ENCODE assay signal across 32 cellular contexts in the genomic region with DNA sequence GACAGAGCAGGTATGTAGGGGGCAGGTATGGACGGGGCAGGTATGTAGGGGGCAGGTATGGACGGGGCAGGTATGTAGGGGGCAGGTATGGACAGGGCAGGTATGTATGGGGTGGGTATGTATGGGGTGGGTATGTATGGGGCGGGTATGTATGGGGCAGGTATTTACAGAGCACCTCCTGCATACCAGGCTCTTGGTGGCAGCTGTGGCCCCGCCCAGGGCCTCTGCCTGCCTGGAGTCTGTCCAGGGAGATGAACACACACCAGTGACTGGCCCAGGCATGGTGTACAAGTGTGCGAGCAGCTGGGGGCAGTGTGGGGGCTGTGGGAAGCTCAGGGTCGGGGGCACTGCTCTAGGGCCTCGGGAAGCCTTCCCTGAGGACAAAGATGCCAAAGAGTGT. TPM values are rescaled to one million over a fixed set of nuclear protein-coding genes. Genes with fewer than 3 reads are reported as not detected.
DNase-seq lines count a peak whose midpoint lies in the region; ATAC-seq, FAIRE-seq and TF ChIP-seq lines count a peak whose summit lies in the region.
"Had no signal": no experiment of that assay in that cellular context is flagged by ENCODE, and none has a peak within 500 bp of the region (broad histone marks: within the 10 kb centered on the region; RNA-seq: fewer than 3 reads in every experiment).

No MANE protein-coding gene starts in this region.

- H3K27me3 ChIP-seq in mammary epithelial cell (ENCODE audit: insufficient read depth, low read length), result no peaks in the 10 kb centered on the region
- H3K27me3 ChIP-seq: ascending aorta, dorsolateral prefrontal cortex, upper lobe of left lung had no signal

- H3K4me3 Mint-ChIP-seq in type B pancreatic cell, result no peak overlapping the region
- H3K4me3 Mint-ChIP-seq: GM23338; HFFc6; mesothelial cell of epicardium; natural killer cell; stimulated activated effector memory CD8-positive, alpha-beta T cell treated with anti-CD3 and anti-CD28 coated beads, Interleukin-12 subunit alpha, Interleukin-12 subunit beta, amount 100 ng/mL, for 72 hours; T-helper 17 cell had no signal

- intact Hi-C loops in mammary epithelial cell (cut with micrococcal nuclease) (no loop called here), Right ventricle myocardium superior (cut with DNase I) (no loop called here)

- H3K4me2 ChIP-seq in mammary epithelial cell (ENCODE audit: insufficient read depth, low read depth, low read length), result peak overlapping the region; percentile 64
- H3K4me2 ChIP-seq: GM23338, SK-N-SH had no signal

- no peaks in the 10 kb centered on the region for H3K9me3 ChIP-seq in mammary epithelial cell (replicated peaks; ENCODE audit: insufficient read depth, low read length)
- H3K9me3 ChIP-seq: ascending aorta, SK-N-SH, upper lobe of left lung had no signal

- H3K4me1 Mint-ChIP-seq in type B pancreatic cell (ENCODE audit: unreplicated experiment), result no peaks in the 10 kb centered on the region
- H3K4me1 Mint-ChIP-seq: GM23338, mesothelial cell of epicardium, natural killer cell, T-helper 17 cell had no signal

- H3K79me2 ChIP-seq in mammary epithelial cell (ENCODE audit: insufficient read depth, low read length), result no peaks in the 10 kb centered on the region

- TF ChIP-seq CTCF in mammary epithelial cell (conservative IDR thresholded peaks at IDR 0.05 in 1 of 2, IDR thresholded peaks at IDR 0.05 in 1 of 2; ENCODE audit: extremely low read depth in 1 of 2, insufficient read depth in 1 of 2, low read depth in 1 of 2, low read length in 2 of 2) (peak in 1 of 2 donors; percentile 38), type B pancreatic cell (conservative IDR thresholded peaks at IDR 0.05) (no peak)

- ATAC-seq in Right ventricle myocardium superior (ENCODE audit: poor library complexity) (peak; percentile 1), left lobe of liver (peak; percentile 8), GM21619 (IDR thresholded peaks at IDR 0.05; ENCODE audit: unreplicated experiment) (no peak)
- ATAC-seq: activated naive CD4-positive, alpha-beta T cell treated with anti-CD3 and anti-CD28 coated beads, Interleukin-2, amount 50 U/mL, for 72 hours; GM23338; natural killer cell; stimulated activated effector memory CD8-positive, alpha-beta T cell treated with anti-CD3 and anti-CD28 coated beads, Interleukin-12 subunit alpha, Interleukin-12 subunit beta, amount 100 ng/mL, for 72 hours; T-helper 17 cell had no signal

- in situ Hi-C loops in mammary epithelial cell (cut with MboI; ENCODE audit: low sequenced_read_pairs in 2 of 2), result no loop called here

- dilution Hi-C loops in mammary epithelial cell (cut with HindIII; ENCODE audit: low sequenced_read_pairs), result no loop called here

- 0% methylated on average over 3 of the region's 7 CpGs for WGBS in mammary epithelial cell (ENCODE audit: low coverage, missing lambda C conversion rate)

- no peaks in the 10 kb centered on the region for H3K27me3 Mint-ChIP-seq in type B pancreatic cell

- no TSS peak for BruUV-seq in mammary epithelial cell (replicated peaks; lab: Mats Ljungman, UMichigan)

- CTCF ChIA-PET in mammary epithelial cell (lab: Charles Lee; ENCODE audit: low non-redundant PET), result interaction anchor here (0.6 kb wide), 1 partner anchor 11 kb away, joined by 4 read pairs; no protein-coding TSS in a partner anchor

- H3K36me3 ChIP-seq in mammary epithelial cell (ENCODE audit: insufficient read depth, low read length), result no peaks in the 10 kb centered on the region
- H3K36me3 ChIP-seq: ascending aorta, upper lobe of left lung had no signal

- no peaks in the 10 kb centered on the region for H4K20me1 ChIP-seq in mammary epithelial cell (ENCODE audit: insufficient read depth, low read length)

- DNase-seq in mammary epithelial cell, result peak; percentile 50
- DNase-seq in Right ventricle myocardium superior, result peak; percentile 47
- no peak for DNase-seq in left lobe of liver (ENCODE audit: low spot score)
- no peak for DNase-seq in urothelium cell line (ENCODE audit: low spot score)
- no peak for DNase-seq in type B pancreatic cell (ENCODE audit: extremely low spot score, unreplicated experiment)
- no peak for DNase-seq in HPDE6-E6E7 (ENCODE audit: extremely low spot score)
- DNase-seq: activated T-cell treated with anti-CD3 and anti-CD28 coated beads for 4 hours; cerebellar nuclear complex; dorsolateral prefrontal cortex; HFFc6; Kasumi-1; MV-4-11; natural killer cell; NCI-H1436 treated with DMSO at 0.1 percent for 48 hours; NCI-H774; RPMI8226; SK-N-SH; stimulated activated CD4-positive, alpha-beta T cell treated with anti-CD3 and anti-CD28 coated beads, Interleukin-12 subunit alpha, Interleukin-12 subunit beta, amount 100 ng/mL, for 4 hours; stimulated activated CD4-positive, alpha-beta T cell treated with anti-CD3 and anti-CD28 coated beads, Interleukin-4, amount 100 ng/mL, for 24 hours; T-helper 17 cell; upper lobe of left lung had no signal

- no peaks in the 10 kb centered on the region for H3K9me3 Mint-ChIP-seq in type B pancreatic cell
- H3K9me3 Mint-ChIP-seq: activated naive CD4-positive, alpha-beta T cell treated with anti-CD3 and anti-CD28 coated beads, Interleukin-2, amount 50 U/mL, for 72 hours; GM23338; HFFc6; mesothelial cell of epicardium; natural killer cell; stimulated activated effector memory CD8-positive, alpha-beta T cell treated with anti-CD3 and anti-CD28 coated beads, Interleukin-12 subunit alpha, Interleukin-12 subunit beta, amount 100 ng/mL, for 72 hours had no signal

- no peak overlapping the region for H3K27ac Mint-ChIP-seq in type B pancreatic cell
- H3K27ac Mint-ChIP-seq: activated naive CD4-positive, alpha-beta T cell treated with anti-CD3 and anti-CD28 coated beads, Interleukin-2, amount 50 U/mL, for 72 hours; GM23338; HFFc6; mesothelial cell of epicardium; natural killer cell; stimulated activated effector memory CD8-positive, alpha-beta T cell treated with anti-CD3 and anti-CD28 coated beads, Interleukin-12 subunit alpha, Interleukin-12 subunit beta, amount 100 ng/mL, for 72 hours; T-helper 17 cell had no signal

- H2AFZ ChIP-seq in mammary epithelial cell (ENCODE audit: low read depth, low read length), result peak overlapping the region; percentile 72
- H2AFZ ChIP-seq: GM23338 had no signal

- H3K36me3 Mint-ChIP-seq in type B pancreatic cell, result no peaks in the 10 kb centered on the region
- H3K36me3 Mint-ChIP-seq: activated naive CD4-positive, alpha-beta T cell treated with anti-CD3 and anti-CD28 coated beads, Interleukin-2, amount 50 U/mL, for 72 hours; mesothelial cell of epicardium; natural killer cell; stimulated activated effector memory CD8-positive, alpha-beta T cell treated with anti-CD3 and anti-CD28 coated beads, Interleukin-12 subunit alpha, Interleukin-12 subunit beta, amount 100 ng/mL, for 72 hours had no signal

- no peak overlapping the region for H3K4me3 ChIP-seq in mammary epithelial cell (replicated peaks in 1 of 3; ENCODE audit: insufficient read depth in 1 of 3, low read depth in 2 of 3, low read length in 3 of 3)
- H3K4me3 ChIP-seq: ascending aorta, dorsolateral prefrontal cortex, GM23338, upper lobe of left lung had no signal

- H3K4me1 ChIP-seq in mammary epithelial cell (ENCODE audit: insufficient read depth, low read length), result peaks cover 17% of the 10 kb centered on the region
- H3K4me1 ChIP-seq: ascending aorta, upper lobe of left lung had no signal

- H3K9ac ChIP-seq in mammary epithelial cell (ENCODE audit: insufficient read depth, low read length), result no peak overlapping the region
- H3K9ac ChIP-seq: SK-N-SH had no signal

- peak; percentile 20 for FAIRE-seq in urothelium cell line (lab: Jason Lieb, UNC)

- H3K27ac ChIP-seq in mammary epithelial cell (ENCODE audit: insufficient read depth, low read depth, low read length), result no peak overlapping the region
- H3K27ac ChIP-seq: ascending aorta, dorsolateral prefrontal cortex, HL-60, upper lobe of left lung had no signal

RNA-seq across cellular contexts. Expression of a gene that starts 4.4 kb away (rescaled TPM):
- under 1 TPM; 0.33 to 0.80 TPM for total RNA-seq in mammary epithelial cell
- 0.09 TPM for polyA plus RNA-seq in mammary epithelial cell
- polyA minus RNA-seq in mammary epithelial cell, result not detected
- total RNA-seq in Right ventricle myocardium superior, result 304 TPM
- total RNA-seq in left lobe of liver, result not detected
- total RNA-seq in type B pancreatic cell (ENCODE audit: low replicate concordance), result not detected in 2 replicates
- total RNA-seq: activated naive CD4-positive, alpha-beta T cell treated with anti-CD3 and anti-CD28 coated beads, Interleukin-2, amount 50 U/mL, for 72 hours; ascending aorta; Daoy; HFFc6; mesothelial cell of epicardium; natural killer cell; omental fat pad; renal cortical epithelial cell; subcutaneous adipose tissue; T-helper 17 cell; upper lobe of left lung had no signal
- polyA plus RNA-seq: SK-N-SH had no signal

RNA-seq across cellular contexts. Expression of a gene that starts 7.0 kb away (rescaled TPM):
- total RNA-seq in mammary epithelial cell, result 10 to 100 TPM; 19.2 to 22.0 TPM
- polyA plus RNA-seq in mammary epithelial cell, result 30.6 TPM
- 6.2 TPM for polyA minus RNA-seq in mammary epithelial cell
- total RNA-seq in Right ventricle myocardium superior, result 22.8 TPM
- total RNA-seq in left lobe of liver, result 124 TPM
- 34.8 and 37.7 TPM in 2 replicates for total RNA-seq in type B pancreatic cell (ENCODE audit: low replicate concordance)

RNA-seq across cellular contexts. Expression of a gene that starts 9.3 kb away (rescaled TPM):
- total RNA-seq in mammary epithelial cell (100 to 1,000 TPM in 1 of 2 donors, 10 to 100 TPM in 1; 62.5 to 146 TPM), Right ventricle myocardium superior (723 TPM), left lobe of liver (88.6 TPM), type B pancreatic cell (ENCODE audit: low replicate concordance) (122 and 130 TPM in 2 replicates)
- 192 TPM for polyA plus RNA-seq in mammary epithelial cell
- polyA minus RNA-seq in mammary epithelial cell, result 149 TPM

RNA-seq across cellular contexts. Expression of a gene that starts 14.6 kb away (rescaled TPM):
- total RNA-seq in mammary epithelial cell (1,000 to 10,000 TPM; 1,442 to 3,060 TPM), Right ventricle myocardium superior (770 TPM), left lobe of liver (545 TPM), type B pancreatic cell (ENCODE audit: low replicate concordance) (3,017 and 3,035 TPM in 2 replicates)
- 3,984 TPM for polyA plus RNA-seq in mammary epithelial cell
- polyA minus RNA-seq in mammary epithelial cell, result 3,102 TPM

RNA-seq across cellular contexts. Expression of a gene that starts 16.6 kb away (rescaled TPM):
- total RNA-seq in mammary epithelial cell, result not detected
- polyA plus RNA-seq in mammary epithelial cell, result 0.08 TPM
- polyA minus RNA-seq in mammary epithelial cell, result not detected
- total RNA-seq in Right ventricle myocardium superior, result not detected
- total RNA-seq in left lobe of liver, result not detected
- not detected in 2 replicates for total RNA-seq in type B pancreatic cell (ENCODE audit: low replicate concordance)
- total RNA-seq: ascending aorta, Daoy, GM23338, HFFc6, mesothelial cell of epicardium, natural killer cell, omental fat pad, renal cortical epithelial cell, subcutaneous adipose tissue, T-helper 17 cell had no signal
- polyA plus RNA-seq: GM23338 had no signal

Comparison
In these comparisons a context has a peak if more than half of its experiments do, and no peak if none do; other contexts are left out.
1. DNase-seq: peak in mammary epithelial cell (single experiment) and Right ventricle myocardium superior (single experiment); none in left lobe of liver (single experiment), urothelium cell line (single experiment), type B pancreatic cell (single experiment) and HPDE6-E6E7 (single experiment).
2. RNA of a gene that starts 4.4 kb away (total RNA-seq): 304 TPM in Right ventricle myocardium superior (single experiment); 0.33 to 0.80 TPM in mammary epithelial cell, not detected in type B pancreatic cell and not detected in left lobe of liver (single experiment); every median in the first group is over 100 times any median in the second.